Comparison of ENCODE assay signal across 18 cellular contexts in genomic region chr2:119495948-119496347, GRCh38. TPM values are rescaled to one million over a fixed set of nuclear protein-coding genes. Genes with fewer than 3 reads are reported as not detected.
DNase-seq lines count a peak whose midpoint lies in the region; ATAC-seq and TF ChIP-seq lines count a peak whose summit lies in the region.
"Had no signal": no experiment of that assay in that cellular context is flagged by ENCODE, and none has a peak within 500 bp of the region (broad histone marks: within the 10 kb centered on the region; RNA-seq: fewer than 3 reads in every experiment).

No MANE protein-coding gene starts in this region.

- H3K4me3 ChIP-seq in HCT116 (replicated peaks in 1 of 2; ENCODE audit: low read depth in 1 of 2, low read length in 2 of 2) (no peak overlapping the region), epithelial cell of proximal tubule (ENCODE audit: low read depth, low read length) (no peak overlapping the region), parathyroid adenoma (ENCODE audit: low read depth, low read length) (no peak overlapping the region)
- H3K4me3 ChIP-seq: BLaER1 treated with 17β-estradiol and CSF1 and Interleukin-3, amounts not matched to agents 10 nM and 100 nM; Peyer's patch had no signal

- ATAC-seq in HCT116 (no peak), HG02571 (IDR thresholded peaks at IDR 0.05; ENCODE audit: unreplicated experiment) (no peak), HG02678 (IDR thresholded peaks at IDR 0.05; ENCODE audit: unreplicated experiment) (no peak)

- H3K79me2 ChIP-seq in HCT116 (ENCODE audit: insufficient read depth, low read length) (no peaks in the 10 kb centered on the region), parathyroid adenoma (no peaks in the 10 kb centered on the region)

- intact Hi-C loops in HCT116 (cut with micrococcal nuclease): no loop called here

- peaks cover 11 to 12% of the 10 kb centered on the region in 2 experiments for H3K4me1 ChIP-seq in HCT116 (ENCODE audit: control insufficient read depth in 1 of 2, insufficient read depth in 2 of 2, low read length in 2 of 2)
- peaks cover 7% of the 10 kb centered on the region for H3K4me1 ChIP-seq in parathyroid adenoma
- H3K4me1 ChIP-seq: BLaER1 treated with 17β-estradiol and CSF1 and Interleukin-3, amounts not matched to agents 10 nM and 100 nM; Peyer's patch had no signal

- POLR2A ChIA-PET in HCT116 (lab: Charles Lee): no interaction called here

- peak; percentile 17; the same call in 1 of the 2 replicates for TF ChIP-seq RAD21 in HCT116 (IDR thresholded peaks at IDR 0.05; ENCODE audit: low read depth)

- H3K9ac ChIP-seq in HCT116 (ENCODE audit: low read length) (no peak overlapping the region), parathyroid adenoma (no peak overlapping the region)
- H3K9ac ChIP-seq: BLaER1 treated with 17β-estradiol and CSF1 and Interleukin-3, amounts not matched to agents 10 nM and 100 nM had no signal

- no peaks in the 10 kb centered on the region for H3K27me3 ChIP-seq in HCT116 (ENCODE audit: insufficient read depth, low read length)
- no peaks in the 10 kb centered on the region for H3K27me3 ChIP-seq in parathyroid adenoma (ENCODE audit: control insufficient read depth, insufficient read depth, low read length)
- H3K27me3 ChIP-seq: BLaER1 treated with 17β-estradiol and CSF1 and Interleukin-3, amounts not matched to agents 10 nM and 100 nM; Peyer's patch had no signal

- no peaks in the 10 kb centered on the region for H3K9me2 ChIP-seq in HCT116 (ENCODE audit: insufficient read depth)

- TF ChIP-seq CTCF in HCT116 (IDR thresholded peaks at IDR 0.05 in 2 of 3, conservative IDR thresholded peaks at IDR 0.05 in 1 of 3; ENCODE audit: borderline replicate concordance in 1 of 3, insufficient read depth in 1 of 3, low read depth in 2 of 3, low read length in 2 of 3) (no peak), epithelial cell of proximal tubule (conservative IDR thresholded peaks at IDR 0.05; ENCODE audit: low read depth, low read length) (peak; percentile 48), parathyroid adenoma (IDR thresholded peaks at IDR 0.05) (peak; percentile 11)

- H2AFZ ChIP-seq in HCT116 (ENCODE audit: low read depth, low read length, poor library complexity, severe bottlenecking) (no peak overlapping the region), parathyroid adenoma (no peak overlapping the region)

- TF ChIP-seq POLR2A in HCT116 (IDR thresholded peaks at IDR 0.05; ENCODE audit: borderline replicate concordance, extremely low read depth, insufficient read depth, insufficient read length): no peak

- no peaks in the 10 kb centered on the region for H4K20me1 ChIP-seq in HCT116 (ENCODE audit: insufficient read depth)
- H4K20me1 ChIP-seq: BLaER1 treated with 17β-estradiol and CSF1 and Interleukin-3, amounts not matched to agents 10 nM and 100 nM had no signal

- RAD21 ChIA-PET in HCT116 (lab: Charles Lee; ENCODE audit: low non-redundant PET in 1 of 2, low total read pairs in 2 of 2, uncharacterized antibody in 2 of 2, unreplicated experiment in 2 of 2): no interaction called here

- H3K27ac ChIP-seq in HCT116 (ENCODE audit: low read depth, low read length) (no peak overlapping the region), parathyroid adenoma (no peak overlapping the region)
- H3K27ac ChIP-seq: BLaER1 treated with 17β-estradiol and CSF1 and Interleukin-3, amounts not matched to agents 10 nM and 100 nM; HL-60; Peyer's patch had no signal

- no peak for DNase-seq in HCT116 (ENCODE audit: low read depth, low spot score)
- DNase-seq in epithelial cell of proximal tubule (ENCODE audit: low read depth): no peak
- peak; percentile 49 for DNase-seq in islet precursor cell
- no peak for DNase-seq in RPMI8226
- DNase-seq: CD8-positive, alpha-beta memory T cell; DMS79 treated with DMSO at 0.1 percent for 48 hours; H9; NCI-H1105 treated with DMSO at 0.1 percent for 48 hours; NCI-H187; NCI-H226; NCI-H524 treated with DMSO at 0.1 percent for 48 hours; Peyer's patch had no signal

- CTCF ChIA-PET in HCT116 (lab: Charles Lee): interaction anchor here (2.2 kb wide), 1 partner anchor 20 kb away, joined by 8 read pairs; no protein-coding TSS in a partner anchor

- H3K4me2 ChIP-seq in HCT116 (ENCODE audit: low read length) (no peak overlapping the region), parathyroid adenoma (ENCODE audit: low read length) (no peak overlapping the region)
- H3K4me2 ChIP-seq: BLaER1 treated with 17β-estradiol and CSF1 and Interleukin-3, amounts not matched to agents 10 nM and 100 nM had no signal

- no peaks in the 10 kb centered on the region for H3K9me3 ChIP-seq in HCT116 (ENCODE audit: control insufficient read depth in 1 of 2, insufficient read depth in 1 of 2, low read depth in 1 of 2, low read length in 2 of 2)
- no peaks in the 10 kb centered on the region for H3K9me3 ChIP-seq in parathyroid adenoma (ENCODE audit: control insufficient read depth, low read length)

- no TSS peak for BruUV-seq in HCT116 (replicated peaks; lab: Mats Ljungman, UMichigan)

- H3K36me3 ChIP-seq in HCT116 (ENCODE audit: control insufficient read depth in 1 of 2, insufficient read depth in 2 of 2, low read length in 2 of 2) (no peaks in the 10 kb centered on the region), parathyroid adenoma (ENCODE audit: control insufficient read depth, insufficient read depth, low read length) (no peaks in the 10 kb centered on the region)
- H3K36me3 ChIP-seq: BLaER1 treated with 17β-estradiol and CSF1 and Interleukin-3, amounts not matched to agents 10 nM and 100 nM; Peyer's patch had no signal

TF ChIP-seq in HCT116, 20 proteins besides CTCF, POLR2A, EP300 and RAD21:
- no peak for TF ChIP-seq REST (IDR thresholded peaks at IDR 0.05; ENCODE audit: low read depth)
- TF ChIP-seq YY1 (IDR thresholded peaks at IDR 0.05; ENCODE audit: extremely low read depth, insufficient replicate concordance, low read depth, low read length): no peak
- TF ChIP-seq MAX (IDR thresholded peaks at IDR 0.05): no peak
- TF ChIP-seq POLR2AphosphoS5 (IDR thresholded peaks at IDR 0.05; ENCODE audit: low read depth, low read length): no peak
- no peak for TF ChIP-seq FOSL1 (IDR thresholded peaks at IDR 0.05; ENCODE audit: low read depth)
- no peak for TF ChIP-seq CEBPB (IDR thresholded peaks at IDR 0.05; ENCODE audit: low read depth)
- TF ChIP-seq EGR1 (IDR thresholded peaks at IDR 0.05; ENCODE audit: low read depth): no peak
- TF ChIP-seq CBX3 (IDR thresholded peaks at IDR 0.05; ENCODE audit: low read depth): no peak

RNA-seq across cellular contexts. Expression of gene SCTR, which starts 28.3 kb away (rescaled TPM):
- not detected for total RNA-seq in HCT116 (2021; ENCODE audit: unreplicated experiment)
- polyA plus RNA-seq in HCT116 (2012): 0.14 TPM in 1 of 2 replicates, not detected in the other
- not detected in 2 replicates for total RNA-seq in epithelial cell of proximal tubule
- total RNA-seq: CD8-positive, alpha-beta memory T cell; H9; LHCN-M2 had no signal
- polyA plus RNA-seq: CD8-positive, alpha-beta memory T cell had no signal

RNA-seq across cellular contexts. Expression of gene CFAP221, which starts 48.3 kb away (rescaled TPM):
- total RNA-seq in HCT116 (2021; ENCODE audit: unreplicated experiment): 0.96 TPM
- 0.27 and 0.70 TPM in 2 replicates for polyA plus RNA-seq in HCT116 (2012)
- 0.80 TPM in 1 of 2 replicates, not detected in the other for total RNA-seq in epithelial cell of proximal tubule
- total RNA-seq: CD8-positive, alpha-beta memory T cell; LHCN-M2 had no signal
- polyA plus RNA-seq: CD8-positive, alpha-beta memory T cell had no signal

Comparison
In these comparisons a context has a peak if more than half of its experiments do, and no peak if none do; other contexts are left out.
1. CTCF ChIP-seq: peak in epithelial cell of proximal tubule (single experiment) and parathyroid adenoma (single experiment); none in HCT116 (0 of 3).